In the genomic region with DNA sequence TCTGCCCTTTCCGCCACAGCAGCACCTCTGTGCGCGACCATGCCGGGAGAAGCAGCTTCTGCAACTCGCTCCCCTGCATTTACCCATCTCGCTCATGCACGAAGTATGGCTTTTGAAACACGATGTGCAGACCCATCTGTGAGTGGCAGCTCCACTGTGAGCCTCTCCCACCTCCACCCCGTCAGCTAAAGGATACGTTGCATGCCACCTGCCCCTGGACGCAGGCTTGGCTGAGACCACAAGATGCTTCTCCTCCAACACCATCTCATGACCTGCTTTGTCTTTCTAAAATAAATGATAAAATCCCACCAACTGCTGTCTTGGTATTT, we compare ENCODE assay signal across 13 cellular contexts.
DNase-seq lines count a peak whose midpoint lies in the region; ATAC-seq, FAIRE-seq and TF ChIP-seq lines count a peak whose summit lies in the region.
"Had no signal": no experiment of that assay in that cellular context is flagged by ENCODE, and none has a peak within 500 bp of the region (broad histone marks: within the 10 kb centered on the region; RNA-seq: fewer than 3 reads in every experiment).

No MANE protein-coding gene starts in this region.

- H3K4me3 Mint-ChIP-seq in CD8-positive, alpha-beta T cell: peak overlapping the region; percentile 64
- peak overlapping the region; percentile 84 for H3K4me3 Mint-ChIP-seq in activated T-helper 17 cell treated with anti-CD3 and anti-CD28 coated beads, Interleukin-2, amount 50 U/mL, for 72 hours

- H3K4me3 ChIP-seq in A673 (ENCODE audit: low read depth, low read length, poor library complexity, severe bottlenecking) (no peak overlapping the region), HepG2 (replicated peaks in 1 of 3; ENCODE audit: insufficient read depth in 1 of 3, low read depth in 2 of 3, low read length in 3 of 3) (no peak overlapping the region)
- H3K4me3 ChIP-seq in CD8-positive, alpha-beta T cell (ENCODE audit: low read depth, low read length): no peak overlapping the region
- H3K4me3 ChIP-seq: mucosa of descending colon had no signal

- no peaks in the 10 kb centered on the region for H3K27me3 ChIP-seq in A673 (replicated peaks; ENCODE audit: insufficient read depth, low read depth, low read length, poor library complexity)
- H3K27me3 ChIP-seq in CD8-positive, alpha-beta T cell (ENCODE audit: insufficient read depth, low read length): no peaks in the 10 kb centered on the region
- H3K27me3 ChIP-seq in HepG2 (ENCODE audit: control insufficient read depth in 1 of 2, insufficient read depth in 2 of 2, low read length in 2 of 2): no peaks in the 10 kb centered on the region

- no peak overlapping the region for H2AFZ ChIP-seq in HepG2 (ENCODE audit: low read length)

- CTCF ChIA-PET in A673 (lab: Charles Lee): interaction anchor here (0.6 kb wide), 1 partner anchor 524 kb away, joined by 3 read pairs; no protein-coding TSS in a partner anchor
- CTCF ChIA-PET in CD8-positive, alpha-beta T cell (lab: Charles Lee): no interaction called here
- CTCF ChIA-PET in HepG2 (lab: Yijun Ruan, JAX; ENCODE audit: low intra/inter-chr PET ratio, low total read pairs): no interaction called here

- H3K27me3 Mint-ChIP-seq in CD8-positive, alpha-beta T cell (ENCODE audit: low read depth): no peaks in the 10 kb centered on the region
- H3K27me3 Mint-ChIP-seq in activated T-helper 17 cell treated with anti-CD3 and anti-CD28 coated beads, Interleukin-2, amount 50 U/mL, for 72 hours: no peaks in the 10 kb centered on the region

- H3K4me1 Mint-ChIP-seq in CD8-positive, alpha-beta T cell (ENCODE audit: low read depth): peaks cover 93% of the 10 kb centered on the region
- H3K4me1 Mint-ChIP-seq in activated T-helper 17 cell treated with anti-CD3 and anti-CD28 coated beads, Interleukin-2, amount 50 U/mL, for 72 hours: peaks cover 74% of the 10 kb centered on the region

- H4K20me1 ChIP-seq in HepG2 (ENCODE audit: insufficient read depth, low read length): peaks cover 94% of the 10 kb centered on the region

- WGBS in HepG2 (ENCODE audit: low lambda C conversion rate): 96% methylated on average over 11 of the region's 11 CpGs

- TF ChIP-seq RAD21 in HepG2 (CRISPR knock-in tag; IDR thresholded peaks at IDR 0.05): no peak

- in situ Hi-C loops in HepG2 (cut with HindIII; ENCODE audit: extremely low pct_ligation_motif_present, low pct_unique_long_range_greater_than_20kb): no loop called here

- H3K4me1 ChIP-seq in A673 (ENCODE audit: insufficient read depth, low read length, poor library complexity, severe bottlenecking) (peaks cover 98% of the 10 kb centered on the region), HepG2 (ENCODE audit: insufficient read depth, low read length) (peaks cover 50% of the 10 kb centered on the region)
- peaks cover 95% of the 10 kb centered on the region for H3K4me1 ChIP-seq in CD8-positive, alpha-beta T cell (ENCODE audit: insufficient read depth, low read length)

- TF ChIP-seq CTCF in A673 (conservative IDR thresholded peaks at IDR 0.05; ENCODE audit: low read depth, low read length): no peak
- TF ChIP-seq CTCF in CD8-positive, alpha-beta T cell (IDR thresholded peaks at IDR 0.05): no peak
- no peak for TF ChIP-seq CTCF in HepG2 (CRISPR knock-in tag; IDR thresholded peaks at IDR 0.05)

- DNase-seq in A673 (ENCODE audit: low spot score) (no peak), HepG2 (ENCODE audit: low spot score) (no peak), sciatic nerve (ENCODE audit: low spot score) (no peak), SK-N-DZ (ENCODE audit: low spot score) (no peak)
- DNase-seq in CD8-positive, alpha-beta T cell: peak in 1 of 7 experiments; percentile 18
- DNase-seq: KBM-7; NCI-H1436 treated with DMSO at 0.1 percent for 48 hours; NCI-H69; stimulated activated CD4-positive, alpha-beta T cell treated with anti-CD3 and anti-CD28 coated beads, Interleukin-4, amount 100 ng/mL, for 24 hours had no signal

- no peak overlapping the region for H3K4me2 ChIP-seq in HepG2 (ENCODE audit: low read depth, low read length)

- no peaks in the 10 kb centered on the region for H3K9me3 Mint-ChIP-seq in CD8-positive, alpha-beta T cell
- no peaks in the 10 kb centered on the region for H3K9me3 Mint-ChIP-seq in activated T-helper 17 cell treated with anti-CD3 and anti-CD28 coated beads, Interleukin-2, amount 50 U/mL, for 72 hours

- TF ChIP-seq POLR2A in HepG2 (IDR thresholded peaks at IDR 0.05; ENCODE audit: insufficient read depth in 1 of 2, low read depth in 2 of 2, low read length in 2 of 2): 0 out of 4 replicates have a peak, but pooled peaks of 1 of the 2 experiments have one; percentile 28

- FAIRE-seq in HepG2 (lab: Jason Lieb, UNC): no peak

- no peaks in the 10 kb centered on the region for H3K9me3 ChIP-seq in A673 (ENCODE audit: low read depth, low read length, poor library complexity, severe bottlenecking)
- H3K9me3 ChIP-seq in CD8-positive, alpha-beta T cell (ENCODE audit: low read length): no peaks in the 10 kb centered on the region
- no peaks in the 10 kb centered on the region for H3K9me3 ChIP-seq in HepG2 (ENCODE audit: low read length)
- H3K9me3 ChIP-seq: mucosa of descending colon had no signal

- peaks cover 14% of the 10 kb centered on the region for H3K36me3 ChIP-seq in A673 (ENCODE audit: insufficient read depth, low read length, poor library complexity, severe bottlenecking)
- no peaks in the 10 kb centered on the region for H3K36me3 ChIP-seq in CD8-positive, alpha-beta T cell (ENCODE audit: insufficient read depth, low read length)
- peaks cover 18 to 34% of the 10 kb centered on the region in 2 experiments; a peak in 4 of 5 replicates for H3K36me3 ChIP-seq in HepG2 (replicated peaks in 1 of 2; ENCODE audit: control insufficient read depth in 1 of 2, insufficient read depth in 2 of 2, low read length in 2 of 2)

- peak overlapping the region; percentile 89 for H3K27ac ChIP-seq in A673 (ENCODE audit: low read depth, low read length, poor library complexity, severe bottlenecking)
- H3K27ac ChIP-seq in CD8-positive, alpha-beta T cell (ENCODE audit: low read depth, low read length): no peak overlapping the region
- H3K27ac ChIP-seq in HepG2 (ENCODE audit: extremely low read length, insufficient read depth, low read length): no peak overlapping the region

- POLR2A ChIA-PET in A673 (lab: Charles Lee; ENCODE audit: low non-redundant PET) (no interaction called here), HepG2 (lab: Yijun Ruan, JAX) (no interaction called here)
- POLR2A ChIA-PET in CD8-positive, alpha-beta T cell (lab: Charles Lee): interaction anchor here (0.6 kb wide), 1 partner anchor 137 kb away, joined by 3 read pairs; no protein-coding TSS in a partner anchor

- ATAC-seq in CD8-positive, alpha-beta T cell: no peak
- no peak for ATAC-seq in activated T-helper 17 cell treated with anti-CD3 and anti-CD28 coated beads, Interleukin-2, amount 50 U/mL, for 72 hours (replicated peaks)
- ATAC-seq in HepG2 (no peak), sciatic nerve (no peak), HG03025 (IDR thresholded peaks at IDR 0.05; ENCODE audit: low FRiP score, unreplicated experiment) (no peak), HG02798 (IDR thresholded peaks at IDR 0.05; ENCODE audit: poor library complexity, unreplicated experiment) (no peak)

- H3K27ac Mint-ChIP-seq in CD8-positive, alpha-beta T cell: peak overlapping the region; percentile 90
- peak overlapping the region; percentile 83 for H3K27ac Mint-ChIP-seq in activated T-helper 17 cell treated with anti-CD3 and anti-CD28 coated beads, Interleukin-2, amount 50 U/mL, for 72 hours

- H3K79me2 ChIP-seq in HepG2 (ENCODE audit: insufficient read depth, low read length): peaks cover 96% of the 10 kb centered on the region

- H3K9ac ChIP-seq in HepG2 (ENCODE audit: insufficient read depth, low read depth, low read length): no peak overlapping the region

- peaks cover 27% of the 10 kb centered on the region for H3K36me3 Mint-ChIP-seq in CD8-positive, alpha-beta T cell
- H3K36me3 Mint-ChIP-seq in activated T-helper 17 cell treated with anti-CD3 and anti-CD28 coated beads, Interleukin-2, amount 50 U/mL, for 72 hours (ENCODE audit: low read depth): peaks cover 66% of the 10 kb centered on the region

- intact Hi-C loops in A673 (cut with micrococcal nuclease; ENCODE audit: unreplicated experiment) (no loop called here), HepG2 (cut with micrococcal nuclease; ENCODE audit: unreplicated experiment) (no loop called here), sciatic nerve (cut with DNase I) (no loop called here)
- intact Hi-C loops in CD8-positive, alpha-beta T cell (cut with DNase I, micrococcal nuclease): loop anchor here in 1 of 2 experiments (5.0 kb wide), 1 partner anchor 189 kb away; the partner anchor contains the start of gene SPG7

- no TSS peak for BruUV-seq in A673 (replicated peaks; lab: Mats Ljungman, UMichigan)
- no TSS peak for BruUV-seq in HepG2 (replicated peaks; lab: Mats Ljungman, UMichigan)

- TF ChIP-seq EP300 in HepG2 (IDR thresholded peaks at IDR 0.05; ENCODE audit: low read depth in 2 of 2, low read length in 2 of 2): no peak
- TF ChIP-seq EP300 in HepG2 (CRISPR knock-in tag; IDR thresholded peaks at IDR 0.05; ENCODE audit: borderline replicate concordance): no peak

TF ChIP-seq in HepG2, 621 proteins besides CTCF, POLR2A, EP300 and RAD21:
- TF ChIP-seq RBM22 (optimal IDR thresholded peaks at IDR 0.05; ENCODE audit: low read length): peak; percentile 58
- TF ChIP-seq MXD1 (CRISPR knock-in tag; IDR thresholded peaks at IDR 0.05): no peak
- TF ChIP-seq AHR (CRISPR knock-in tag; IDR thresholded peaks at IDR 0.05): 0 out of 2 replicates have a peak, but pooled peaks have one; percentile 12
